ENCODE assay signal across 22 cellular contexts in the genomic region with DNA sequence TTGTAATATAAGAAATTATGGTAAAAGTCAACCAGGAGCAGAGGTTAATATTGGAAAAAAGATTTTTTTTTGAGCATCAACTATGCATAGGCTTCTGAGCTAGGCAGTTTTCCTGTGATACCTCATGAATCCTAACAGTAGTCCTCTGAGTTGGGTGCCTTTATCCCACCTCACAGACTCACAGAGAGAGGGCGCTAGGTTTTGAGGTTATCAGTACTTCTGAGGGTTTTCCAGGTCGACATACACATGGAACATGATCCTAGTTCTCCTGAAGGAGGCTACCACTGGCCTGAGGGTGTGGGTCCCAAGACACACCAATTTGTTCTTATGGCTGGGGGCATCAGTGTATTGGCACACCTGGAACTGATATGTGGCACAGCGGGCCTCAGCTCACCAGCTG.
A peak's percentile ranks its signal among the peaks of the same experiment; 100 is the strongest.
DNase-seq lines count a peak whose midpoint lies in the region; ATAC-seq, FAIRE-seq and TF ChIP-seq lines count a peak whose summit lies in the region.
"Had no signal": no experiment of that assay in that cellular context is flagged by ENCODE, and none has a peak within 500 bp of the region (broad histone marks: within the 10 kb centered on the region; RNA-seq: fewer than 3 reads in every experiment).

No MANE protein-coding gene starts in this region.

- H2BK12ac ChIP-seq in H9 (ENCODE audit: insufficient read length, low read depth, low read length) (no peak overlapping the region), H1 (ENCODE audit: low read depth, low read length) (no peak overlapping the region)

- no peak for TF ChIP-seq POLR2A in H1 (IDR thresholded peaks at IDR 0.05; ENCODE audit: control extremely low read depth in 1 of 2, low read depth in 2 of 2, low read length in 2 of 2)
- no peak for TF ChIP-seq POLR2A in erythroblast (IDR thresholded peaks at IDR 0.05; ENCODE audit: low read length)

- no peaks in the 10 kb centered on the region for H3K23me2 ChIP-seq in H9 (ENCODE audit: insufficient read length, low read depth, low read length, poor library complexity, severe bottlenecking)
- H3K23me2 ChIP-seq in H1 (ENCODE audit: low read depth, low read length) = peaks cover 7% of the 10 kb centered on the region; the same call in 1 of the 2 replicates

- CTCF ChIA-PET in H1 (lab: Charles Lee; ENCODE audit: partially characterized antibody) = interaction anchor here (0.6 to 2.1 kb wide), 12 partner anchors 9 to 1118 kb away, joined by 3 to 8 read pairs (median 4); no protein-coding TSS in a partner anchor

- H3K4me1 ChIP-seq in H9 (ENCODE audit: insufficient read depth, low read length) = no peaks in the 10 kb centered on the region
- H3K4me1 ChIP-seq in H1 (replicated peaks in 1 of 4; ENCODE audit: control insufficient read depth in 3 of 4, insufficient read depth in 4 of 4, low read length in 3 of 4) = no peaks in the 10 kb centered on the region
- no peaks in the 10 kb centered on the region for H3K4me1 ChIP-seq in iPS DF 6.9 (ENCODE audit: control insufficient read depth, insufficient read depth, low read length)
- H3K4me1 ChIP-seq: BE2C had no signal

- no peak overlapping the region for H2BK20ac ChIP-seq in H9 (ENCODE audit: low read depth, low read length, poor library complexity, severe bottlenecking)
- H2BK20ac ChIP-seq in H1 (ENCODE audit: low read length) = no peak overlapping the region

- no CpG with 5 or more reads among the region's 3 CpGs for WGBS in H9 (ENCODE audit: extremely low coverage, insufficient read length, low lambda C conversion rate)
- WGBS in H1 (ENCODE audit: extremely low coverage in 1 of 2, insufficient coverage in 1 of 2, insufficient read length in 1 of 2, insufficient replicate concordance in 2 of 2, low coverage in 1 of 2, low lambda C conversion rate in 2 of 2, missing lambda C conversion rate in 1 of 2), 2 experiments = 89% methylated on average over 3 of the region's 3 CpGs; no CpG with 5 or more reads in 1 of the 2 experiments
- WGBS in iPS DF 6.9 (ENCODE audit: insufficient coverage, insufficient read length) = no CpG with 5 or more reads among the region's 3 CpGs

- H3K4ac ChIP-seq in H9 (ENCODE audit: low read depth, low read length) (no peak overlapping the region), H1 (replicated peaks; ENCODE audit: insufficient read length, low read depth, low read length) (no peak overlapping the region)

- H3K4me3 ChIP-seq in H1 (ENCODE audit: extremely low read depth in 1 of 4, insufficient read depth in 2 of 4, low read depth in 3 of 4, low read length in 4 of 4) = no peak overlapping the region
- H3K4me3 ChIP-seq in iPS DF 6.9 (ENCODE audit: low read length) = no peak overlapping the region

- H3K27me3 Mint-ChIP-seq in H9 (ENCODE audit: low read depth) = no peaks in the 10 kb centered on the region
- H3K27me3 Mint-ChIP-seq: CD4-positive, CD25-positive, alpha-beta regulatory T cell; IgD-negative memory B cell had no signal

- H3K36me3 Mint-ChIP-seq in H9 (ENCODE audit: insufficient read depth in 1 of 3, low read depth in 3 of 3) = no peaks in the 10 kb centered on the region
- H3K36me3 Mint-ChIP-seq: CD4-positive, CD25-positive, alpha-beta regulatory T cell; IgD-negative memory B cell had no signal

- peak; percentile 52; the same call in 2 of the 3 replicates for TF ChIP-seq CTCF in H9 (conservative IDR thresholded peaks at IDR 0.05)
- TF ChIP-seq CTCF in H1 (IDR thresholded peaks at IDR 0.05; ENCODE audit: control extremely low read depth in 1 of 3, insufficient read depth in 1 of 3, low read depth in 1 of 3, low read length in 3 of 3) = peak in 2 of 3 experiments; percentile 48; a peak in 3 of 4 replicates

- H3T11ph ChIP-seq in H9 (ENCODE audit: low read length) = no peak overlapping the region

- H4K5ac ChIP-seq in H9 (ENCODE audit: insufficient read length, low read depth, low read length) = no peak overlapping the region
- no peak overlapping the region for H4K5ac ChIP-seq in H1 (ENCODE audit: insufficient read length, low read depth, low read length)

- H3K18ac ChIP-seq in H9 (ENCODE audit: insufficient read length, low read depth, low read length) = no peak overlapping the region
- no peak overlapping the region for H3K18ac ChIP-seq in H1 (ENCODE audit: extremely low read depth, low read length)

- H4K8ac ChIP-seq in H9 (replicated peaks; ENCODE audit: insufficient read length, low read depth, low read length) (no peak overlapping the region), H1 (ENCODE audit: extremely low read depth, insufficient read depth, low read length) (no peak overlapping the region)

- H2BK15ac ChIP-seq in H9 (ENCODE audit: low read depth, low read length) (no peak overlapping the region), H1 (ENCODE audit: low read length) (no peak overlapping the region)

- H3K23ac ChIP-seq in H9 (ENCODE audit: insufficient read length, low read depth, low read length) (no peak overlapping the region), H1 (ENCODE audit: insufficient read length) (no peak overlapping the region)

- TF ChIP-seq RAD21 in H1 (IDR thresholded peaks at IDR 0.05 in 1 of 2, conservative IDR thresholded peaks at IDR 0.05 in 1 of 2; ENCODE audit: low read depth in 2 of 2, low read length in 2 of 2) = peak; percentile 43 to 54

- no peaks in the 10 kb centered on the region for H3K36me3 ChIP-seq in H1 (ENCODE audit: control insufficient read depth in 2 of 4, insufficient read depth in 4 of 4, low read length in 3 of 4)
- no peaks in the 10 kb centered on the region for H3K36me3 ChIP-seq in iPS DF 6.9 (ENCODE audit: control insufficient read depth, insufficient read depth, low read length)
- H3K36me3 ChIP-seq: BE2C had no signal

- H3K79me2 ChIP-seq in H9 (ENCODE audit: insufficient read depth, low read length) = no peaks in the 10 kb centered on the region
- no peaks in the 10 kb centered on the region for H3K79me2 ChIP-seq in H1 (ENCODE audit: control insufficient read depth in 1 of 2, insufficient read depth in 2 of 2, low read length in 2 of 2)

- POLR2A ChIA-PET in H1 (lab: Charles Lee; ENCODE audit: partially characterized antibody) = no interaction called here

- H3K14ac ChIP-seq in H9 (ENCODE audit: insufficient read depth, low read length) (no peak overlapping the region), H1 (ENCODE audit: insufficient read length) (no peak overlapping the region)

- H3K4me2 ChIP-seq in H9 (ENCODE audit: insufficient read depth, insufficient read length, low read length) = no peak overlapping the region
- H3K4me2 ChIP-seq in H1 (ENCODE audit: insufficient read depth in 1 of 2, low read depth in 2 of 2, low read length in 2 of 2) = no peak overlapping the region

- H4K20me1 ChIP-seq in H9 (ENCODE audit: control insufficient read depth, insufficient read depth, insufficient read length) (no peaks in the 10 kb centered on the region), H1 (replicated peaks in 1 of 2; ENCODE audit: control insufficient read depth in 1 of 2, insufficient read depth in 2 of 2, low read length in 2 of 2) (no peaks in the 10 kb centered on the region)

- H3K79me1 ChIP-seq in H9 (ENCODE audit: insufficient read depth, low read depth, low read length, poor library complexity, severe bottlenecking) = no peaks in the 10 kb centered on the region
- no peaks in the 10 kb centered on the region for H3K79me1 ChIP-seq in H1 (ENCODE audit: low read depth, low read length)

- H2BK120ac ChIP-seq in H9 (ENCODE audit: low read depth, low read length, poor library complexity, severe bottlenecking) (no peak overlapping the region), H1 (replicated peaks; ENCODE audit: low read depth, low read length) (no peak overlapping the region)

- no peak overlapping the region for H3K9ac ChIP-seq in H9 (ENCODE audit: extremely low read depth, insufficient read length, low read length)
- no peak overlapping the region for H3K9ac ChIP-seq in H1 (replicated peaks in 1 of 4; ENCODE audit: extremely low read depth in 1 of 4, low read depth in 3 of 4, low read length in 3 of 4)

- H3K27me3 ChIP-seq in H9 (ENCODE audit: insufficient read depth, low read length) (no peaks in the 10 kb centered on the region), H1 (replicated peaks in 1 of 4; ENCODE audit: control insufficient read depth in 3 of 4, extremely low read depth in 1 of 4, insufficient read depth in 3 of 4, low read length in 3 of 4) (no peaks in the 10 kb centered on the region), iPS DF 6.9 (ENCODE audit: control insufficient read depth, insufficient read depth, low read length) (no peaks in the 10 kb centered on the region)
- H3K27me3 ChIP-seq: BE2C had no signal

- H3K56ac ChIP-seq in H9 (ENCODE audit: insufficient read length, low read depth, low read length) (no peak overlapping the region), H1 (replicated peaks; ENCODE audit: insufficient read length, low read depth, low read length) (no peak overlapping the region)

- ATAC-seq in HG02759 (IDR thresholded peaks at IDR 0.05; ENCODE audit: unreplicated experiment) = no peak
- ATAC-seq: HepG2 had no signal

- H2AFZ ChIP-seq in H9 (ENCODE audit: low read length) = no peak overlapping the region
- H2AFZ ChIP-seq in H1 (ENCODE audit: low read length) = no peak overlapping the region

- DNase-seq in H9 = peak; percentile 38
- DNase-seq in H1 (ENCODE audit: low read depth in 1 of 2, low spot score in 2 of 2) = no peak
- peak; percentile 5 for DNase-seq in iPS DF 6.9 (ENCODE audit: low read depth, low spot score)
- no peak for DNase-seq in COR-L47 (lab: John Stamatoyannopoulos, UW)
- no peak for DNase-seq in erythroblast (lab: John Stamatoyannopoulos, UW)
- DNase-seq: ACHN; BE2C; C1 segment of cervical spinal cord; Caco-2; CD4-positive, CD25-positive, alpha-beta regulatory T cell; CD8-positive, alpha-beta memory T cell; DMS79; GDM1; HCEC 1CT; HFFc6; KBM-7 had no signal

- no peak overlapping the region for H3K27ac ChIP-seq in H9 (ENCODE audit: insufficient read length, low read depth, low read length)
- no peak overlapping the region for H3K27ac ChIP-seq in H1 (ENCODE audit: low read depth, low read length)
- H3K27ac ChIP-seq in iPS DF 6.9 (ENCODE audit: low read length) = no peak overlapping the region

- H3K4me1 Mint-ChIP-seq in H9 = no peaks in the 10 kb centered on the region
- H3K4me1 Mint-ChIP-seq: CD4-positive, CD25-positive, alpha-beta regulatory T cell; CD8-positive, alpha-beta memory T cell; IgD-negative memory B cell had no signal

- H3K27ac Mint-ChIP-seq in H9 = no peak overlapping the region
- H3K27ac Mint-ChIP-seq: CD4-positive, CD25-positive, alpha-beta regulatory T cell; CD8-positive, alpha-beta memory T cell; HFFc6; IgD-negative memory B cell had no signal

- H3K9me3 ChIP-seq in H9 (ENCODE audit: control insufficient read depth, low read depth, low read length) (no peaks in the 10 kb centered on the region), H1 (ENCODE audit: insufficient read depth in 2 of 2, low read depth in 1 of 2, low read length in 1 of 2) (no peaks in the 10 kb centered on the region), iPS DF 6.9 (ENCODE audit: control insufficient read depth, insufficient read depth, low read length) (no peaks in the 10 kb centered on the region)
- H3K9me3 ChIP-seq: BE2C had no signal

- no peak overlapping the region for H4K91ac ChIP-seq in H9 (ENCODE audit: insufficient read length, low read depth, low read length)
- no peak overlapping the region for H4K91ac ChIP-seq in H1 (replicated peaks; ENCODE audit: insufficient read length, low read length)

- H3K9me3 Mint-ChIP-seq in H9 = no peaks in the 10 kb centered on the region; a peak in 1 of 5 replicates

- no peak for FAIRE-seq in H1 (lab: Jason Lieb, UNC)
- FAIRE-seq: D721Med, GM12892, GM18507, HepG2 had no signal

- no peak for TF ChIP-seq EP300 in H1 (IDR thresholded peaks at IDR 0.05; ENCODE audit: borderline replicate concordance in 1 of 2, low read depth in 2 of 2, low read length in 2 of 2)

- H3K4me3 Mint-ChIP-seq in H9 = no peak overlapping the region
- H3K4me3 Mint-ChIP-seq: CD4-positive, CD25-positive, alpha-beta regulatory T cell; CD8-positive, alpha-beta memory T cell; HFFc6; IgD-negative memory B cell had no signal

- no peak overlapping the region for H2AK5ac ChIP-seq in H9 (ENCODE audit: insufficient read length, low read length)
- no peak overlapping the region for H2AK5ac ChIP-seq in H1 (ENCODE audit: low read depth, low read length)

- H2BK5ac ChIP-seq in H9 (ENCODE audit: insufficient read length, low read length) (no peak overlapping the region), H1 (ENCODE audit: low read depth, low read length) (no peak overlapping the region)

Comparison
In these comparisons a context has a peak if more than half of its experiments do, and no peak if none do; other contexts are left out.
1. DNase-seq: peak in H9 (single experiment) and iPS DF 6.9 (single experiment); none in H1 (0 of 2), COR-L47 (single experiment) and erythroblast (0 of 2).